In genomic region chr9:132857031-132857430, GRCh38 we compare ENCODE assay signal across 11 cellular contexts. TPM values are rescaled to one million over a fixed set of nuclear protein-coding genes. Genes with fewer than 3 reads are reported as not detected.
DNase-seq lines count a peak whose midpoint lies in the region; ATAC-seq and TF ChIP-seq lines count a peak whose summit lies in the region.
"Had no signal": no experiment of that assay in that cellular context is flagged by ENCODE, and none has a peak within 500 bp of the region (broad histone marks: within the 10 kb centered on the region; RNA-seq: fewer than 3 reads in every experiment).

No MANE protein-coding gene starts in this region.

- H2AFZ ChIP-seq in OCI-LY7 (ENCODE audit: low read length): no peak overlapping the region

- H3K4me1 ChIP-seq in OCI-LY7 (ENCODE audit: insufficient read depth, low read length, poor library complexity, severe bottlenecking): no peaks in the 10 kb centered on the region

- POLR2A ChIA-PET in OCI-LY7 (lab: Charles Lee): interaction anchor here (0.5 kb wide), 1 partner anchor 9 kb away, joined by 3 read pairs; no protein-coding TSS in a partner anchor

- CTCF ChIA-PET in OCI-LY7 (lab: Charles Lee; ENCODE audit: unreplicated experiment): no interaction called here

- intact Hi-C loops in Right ventricle myocardium inferior (cut with DNase I): no loop called here
- intact Hi-C loops in cardiac septum (cut with DNase I): no loop called here
- intact Hi-C loops in OCI-LY7 (cut with micrococcal nuclease; ENCODE audit: unreplicated experiment): no loop called here

- no peak for TF ChIP-seq CTCF in fibroblast of the aortic adventitia (IDR thresholded peaks at IDR 0.05; ENCODE audit: insufficient read depth, low read length)
- no peak for TF ChIP-seq CTCF in omental fat pad (IDR thresholded peaks at IDR 0.05)
- no peak for TF ChIP-seq CTCF in OCI-LY7 (conservative IDR thresholded peaks at IDR 0.05; ENCODE audit: low read length)

- H3K36me3 ChIP-seq in OCI-LY7 (ENCODE audit: insufficient read depth, low read length): no peaks in the 10 kb centered on the region

- no peaks in the 10 kb centered on the region for H4K20me1 ChIP-seq in OCI-LY7 (ENCODE audit: insufficient read depth, low read length)

- no peaks in the 10 kb centered on the region for H3K9me2 ChIP-seq in OCI-LY7 (ENCODE audit: insufficient read depth, low read length)

- ATAC-seq in Right ventricle myocardium inferior (peak; percentile 95), omental fat pad (ENCODE audit: low FRiP score) (peak; percentile 49), HG02938 (IDR thresholded peaks at IDR 0.05; ENCODE audit: unreplicated experiment) (no peak)
- ATAC-seq: effector memory CD8-positive, alpha-beta T cell had no signal

- DNase-seq in Right ventricle myocardium inferior (ENCODE audit: missing footprints) (peak; percentile 71), cardiac septum (ENCODE audit: low spot score) (no peak), fibroblast of the aortic adventitia (ENCODE audit: low read depth) (peak; percentile 90), omental fat pad (ENCODE audit: low spot score) (no peak), OCI-LY7 (ENCODE audit: low spot score) (no peak), NCI-H2081 (lab: John Stamatoyannopoulos, UW) (no peak)
- no peak for DNase-seq in activated CD4-positive, alpha-beta T cell treated with anti-CD3 and anti-CD28 coated beads, Interleukin-2, amount 50 U/mL, for 48 hours
- DNase-seq: effector memory CD8-positive, alpha-beta T cell; stimulated activated CD4-positive, alpha-beta T cell treated with anti-CD3 and anti-CD28 coated beads, Interleukin-4, amount 100 ng/mL, for 1 hour had no signal

- H3K4me2 ChIP-seq in OCI-LY7 (ENCODE audit: low read length): no peak overlapping the region

- H3K4me3 ChIP-seq in fibroblast of the aortic adventitia (ENCODE audit: low read depth, low read length) (no peak overlapping the region), OCI-LY7 (ENCODE audit: low read depth, low read length, poor library complexity, severe bottlenecking) (no peak overlapping the region)

- H3K79me2 ChIP-seq in OCI-LY7 (ENCODE audit: insufficient read depth, low read depth, low read length): no peaks in the 10 kb centered on the region

- no peak overlapping the region for H3K27ac ChIP-seq in OCI-LY7 (ENCODE audit: low read depth, low read length, poor library complexity, severe bottlenecking)

- H3K9me3 ChIP-seq in OCI-LY7 (ENCODE audit: low read length): no peaks in the 10 kb centered on the region

- no TSS peak for BruUV-seq in OCI-LY7 (replicated peaks; lab: Mats Ljungman, UMichigan)

RNA-seq across cellular contexts. Expression of gene AK8, which starts 21.1 kb away (rescaled TPM):
- total RNA-seq in Right ventricle myocardium inferior (not detected), cardiac septum (0.13 TPM), fibroblast of the aortic adventitia (ENCODE audit: low replicate concordance) (0.18 TPM in 1 of 2 replicates, not detected in the other), omental fat pad (1 to 10 TPM in 3 of 4 donors, not detected in 1; 1.0 to 1.3 (median 1.3) TPM), OCI-LY7 (2022) (0.27 TPM in 1 of 2 replicates, not detected in the other)
- total RNA-seq in OCI-LY7 (2014; rRNA removed; shearing (Covaris generic)): not detected in 2 replicates
- total RNA-seq: A673 had no signal

RNA-seq across cellular contexts. Expression of gene SPACA9, which starts 21.7 kb away (rescaled TPM):
- 4.0 TPM for total RNA-seq in Right ventricle myocardium inferior
- 5.4 TPM for total RNA-seq in cardiac septum
- total RNA-seq in fibroblast of the aortic adventitia (ENCODE audit: low replicate concordance): 0.74 and 2.7 TPM in 2 replicates
- total RNA-seq in omental fat pad: 1 to 10 TPM; 2.9 to 3.8 (median 3.3) TPM
- total RNA-seq in OCI-LY7 (2014; rRNA removed; shearing (Covaris generic)): 0.72 and 1.1 TPM in 2 replicates
- total RNA-seq in OCI-LY7 (2022): 5.7 and 6.4 TPM in 2 replicates

Comparison
In these comparisons a context has a peak if more than half of its experiments do, and no peak if none do; other contexts are left out.
1. DNase-seq: peak in Right ventricle myocardium inferior (single experiment) and fibroblast of the aortic adventitia (single experiment); none in cardiac septum (single experiment), omental fat pad (single experiment), OCI-LY7 (single experiment), NCI-H2081 (0 of 2) and activated CD4-positive, alpha-beta T cell treated with anti-CD3 and anti-CD28 coated beads, Interleukin-2, amount 50 U/mL, for 48 hours (0 of 2).